ENCODE assay signal across 9 cellular contexts in genomic region chr20:63835031-63835858, GRCh38. TPM values are rescaled to one million over a fixed set of nuclear protein-coding genes. Genes with fewer than 3 reads are reported as not detected.
A peak's percentile ranks its signal among the peaks of the same experiment; 100 is the strongest.
DNase-seq lines count a peak whose midpoint lies in the region; ATAC-seq and TF ChIP-seq lines count a peak whose summit lies in the region.
"Had no signal": no experiment of that assay in that cellular context is flagged by ENCODE, and none has a peak within 500 bp of the region (broad histone marks: within the 10 kb centered on the region; RNA-seq: fewer than 3 reads in every experiment).

No MANE protein-coding gene starts in this region.

- intact Hi-C loops in ascending aorta (cut with DNase I) (loop anchor here (1.0 kb wide), 1 partner anchor 29 kb away; no protein-coding TSS in a partner anchor), left ventricle myocardium inferior (cut with micrococcal nuclease) (no loop called here)

- peak; percentile 96 for DNase-seq in Daoy (ENCODE audit: low read depth)
- peak; percentile 28 for DNase-seq in NCI-H2029 treated with DMSO at 0.1 percent for 48 hours (lab: John Stamatoyannopoulos, UW)
- peak; percentile 88 to 95 for DNase-seq in ascending aorta (ENCODE audit: low spot score in 2 of 2)
- peak; percentile 86 for DNase-seq in left ventricle myocardium inferior
- peak; percentile 97 for DNase-seq in renal cortical epithelial cell (ENCODE audit: low read depth)
- DNase-seq in activated CD8-positive, alpha-beta memory T cell treated with anti-CD3 and anti-CD28 coated beads for 24 hours: no peak

- no peak for TF ChIP-seq CTCF in ascending aorta (IDR thresholded peaks at IDR 0.05)
- TF ChIP-seq CTCF in left ventricle myocardium inferior (IDR thresholded peaks at IDR 0.05; ENCODE audit: borderline replicate concordance): no peak

- H3K4me1 ChIP-seq in ascending aorta (peaks cover 14 to 20% of the 10 kb centered on the region in 2 donors), left ventricle myocardium inferior (peaks cover 42% of the 10 kb centered on the region)

- no peak for ATAC-seq in GM21723 (IDR thresholded peaks at IDR 0.05; ENCODE audit: unreplicated experiment)
- no peak for ATAC-seq in GM19395 (IDR thresholded peaks at IDR 0.05; ENCODE audit: unreplicated experiment)

- H3K9me3 ChIP-seq in ascending aorta: no peaks in the 10 kb centered on the region
- no peaks in the 10 kb centered on the region for H3K9me3 ChIP-seq in left ventricle myocardium inferior (replicated peaks)

- H3K27ac ChIP-seq in ascending aorta: peak overlapping the region; percentile 60 to 73
- peak overlapping the region; percentile 96 for H3K27ac ChIP-seq in left ventricle myocardium inferior (replicated peaks)
- H3K27ac ChIP-seq: HL-60 had no signal

- H3K4me3 ChIP-seq in ascending aorta (peak overlapping the region in 1 of 2 donors; percentile 16), left ventricle myocardium inferior (no peak overlapping the region)

- H3K27me3 ChIP-seq in ascending aorta (no peaks in the 10 kb centered on the region), left ventricle myocardium inferior (ENCODE audit: low read depth) (no peaks in the 10 kb centered on the region)

- H3K36me3 ChIP-seq in ascending aorta: no peaks in the 10 kb centered on the region
- H3K36me3 ChIP-seq in left ventricle myocardium inferior: no peaks in the 10 kb centered on the region

RNA-seq across cellular contexts. Expression of gene ZBTB46, which starts 4.2 kb away (rescaled TPM):
- 3.4 and 3.5 TPM in 2 replicates for total RNA-seq in Daoy (2014; rRNA removed; shearing (Covaris generic))
- total RNA-seq in ascending aorta (39.5 TPM), left ventricle myocardium inferior (13.6 TPM), renal cortical epithelial cell (3.5 and 5.4 TPM in 2 replicates)

RNA-seq across cellular contexts. Expression of gene ABHD16B, which starts 26.1 kb away (rescaled TPM):
- total RNA-seq in Daoy (2014; rRNA removed; shearing (Covaris generic)): not detected in 2 replicates
- total RNA-seq in ascending aorta (not detected), left ventricle myocardium inferior (not detected), renal cortical epithelial cell (not detected in 2 replicates)

RNA-seq across cellular contexts. Expression of gene TPD52L2, which starts 29.8 kb away (rescaled TPM):
- 80.3 and 92.0 TPM in 2 replicates for total RNA-seq in Daoy (2014; rRNA removed; shearing (Covaris generic))
- total RNA-seq in ascending aorta (161 TPM), left ventricle myocardium inferior (72.0 TPM), renal cortical epithelial cell (154 and 158 TPM in 2 replicates)

RNA-seq across cellular contexts. Expression of gene DNAJC5, which starts 59.7 kb away (rescaled TPM):
- 34.4 and 40.1 TPM in 2 replicates for total RNA-seq in Daoy (2014; rRNA removed; shearing (Covaris generic))
- total RNA-seq in ascending aorta (42.9 TPM), left ventricle myocardium inferior (42.8 TPM), renal cortical epithelial cell (82.6 and 91.0 TPM in 2 replicates)
